ENCODE assay signal across 13 cellular contexts in genomic region chr1:218886472-218886871, GRCh38.
A peak's percentile ranks its signal among the peaks of the same experiment; 100 is the strongest.
DNase-seq lines count a peak whose midpoint lies in the region; ATAC-seq and TF ChIP-seq lines count a peak whose summit lies in the region.
"Had no signal": no experiment of that assay in that cellular context is flagged by ENCODE, and none has a peak within 500 bp of the region (broad histone marks: within the 10 kb centered on the region; RNA-seq: fewer than 3 reads in every experiment).

No MANE protein-coding gene starts in this region.

- peak; percentile 43 for DNase-seq in Ammon's horn (ENCODE audit: low spot score)
- peak; percentile 11 for DNase-seq in adipocyte (ENCODE audit: low read depth)
- DNase-seq in globus pallidus (ENCODE audit: low spot score), result peak; percentile 49
- peak; percentile 68 for DNase-seq in osteoblast (ENCODE audit: insufficient read length, low spot score, missing footprints)
- no peak for DNase-seq in coronary artery (ENCODE audit: low spot score)
- DNase-seq in stimulated activated CD4-positive, alpha-beta T cell treated with anti-CD3 and anti-CD28 coated beads, Interleukin-2, amount 100 ng/mL, for 24 hours, result no peak
- DNase-seq in NOMO-1 treated with DMSO at 0.1 percent for 48 hours (lab: John Stamatoyannopoulos, UW; ENCODE audit: unreplicated experiment), result no peak
- DNase-seq: DMS79; effector memory CD8-positive, alpha-beta T cell; small intestine had no signal

- H3K36me3 ChIP-seq in adipocyte (ENCODE audit: control insufficient read depth, insufficient read depth, low read length, severe bottlenecking) (no peaks in the 10 kb centered on the region), osteoblast (ENCODE audit: insufficient read depth, low read length) (no peaks in the 10 kb centered on the region)

- H3K9ac ChIP-seq in adipocyte (ENCODE audit: low read length), result no peak overlapping the region

- no peak for ATAC-seq in GM21447 (IDR thresholded peaks at IDR 0.05; ENCODE audit: unreplicated experiment)
- ATAC-seq: effector memory CD8-positive, alpha-beta T cell; HCT116 had no signal

- no peaks in the 10 kb centered on the region for H3K79me2 ChIP-seq in osteoblast (ENCODE audit: insufficient read depth, low read length)

- no peak overlapping the region for H3K4me2 ChIP-seq in osteoblast (ENCODE audit: insufficient read depth, low read length)

- H3K27me3 ChIP-seq in adipocyte (replicated peaks; ENCODE audit: control insufficient read depth, insufficient read depth, low read length), result no peaks in the 10 kb centered on the region
- no peaks in the 10 kb centered on the region for H3K27me3 ChIP-seq in osteoblast (ENCODE audit: insufficient read depth, low read length)

- H3K4me3 ChIP-seq in adipocyte (ENCODE audit: low read length), result no peak overlapping the region
- no peak overlapping the region for H3K4me3 ChIP-seq in osteoblast (ENCODE audit: insufficient read depth, low read length)
- H3K4me3 ChIP-seq in coronary artery, result no peak overlapping the region

- H2AFZ ChIP-seq in osteoblast (ENCODE audit: low read length), result no peak overlapping the region

- H3K27ac ChIP-seq in osteoblast (ENCODE audit: low read depth, low read length), result no peak overlapping the region
- H3K27ac ChIP-seq in coronary artery, result no peak overlapping the region
- H3K27ac ChIP-seq: VCaP had no signal

- TF ChIP-seq CTCF in osteoblast (IDR thresholded peaks at IDR 0.05; ENCODE audit: extremely low read depth, low read depth, low read length), result no peak
- no peak for TF ChIP-seq CTCF in coronary artery (IDR thresholded peaks at IDR 0.05)

- peaks cover 5% of the 10 kb centered on the region for H3K9me3 ChIP-seq in adipocyte (ENCODE audit: control insufficient read depth, low read length)
- no peaks in the 10 kb centered on the region for H3K9me3 ChIP-seq in osteoblast (ENCODE audit: low read depth, low read length)

- H3K4me1 ChIP-seq in adipocyte (ENCODE audit: control insufficient read depth, insufficient read depth, low read length) (no peaks in the 10 kb centered on the region), osteoblast (ENCODE audit: insufficient read depth, low read length) (no peaks in the 10 kb centered on the region)

- H4K20me1 ChIP-seq in osteoblast (ENCODE audit: insufficient read depth, low read length), result no peaks in the 10 kb centered on the region

Comparison
In these comparisons a context has a peak if more than half of its experiments do, and no peak if none do; other contexts are left out.
1. DNase-seq: peak in Ammon's horn (single experiment), adipocyte (single experiment), globus pallidus (single experiment) and osteoblast (single experiment); none in coronary artery (single experiment), stimulated activated CD4-positive, alpha-beta T cell treated with anti-CD3 and anti-CD28 coated beads, Interleukin-2, amount 100 ng/mL, for 24 hours (0 of 2) and NOMO-1 treated with DMSO at 0.1 percent for 48 hours (single experiment).